ENCODE assay signal across 8 cellular contexts in genomic region chrX:18886005-18886343, GRCh38.
DNase-seq lines count a peak whose midpoint lies in the region; ATAC-seq, FAIRE-seq and TF ChIP-seq lines count a peak whose summit lies in the region.

No MANE protein-coding gene starts in this region.

- TF ChIP-seq CTCF in HepG2 (CRISPR knock-in tag; IDR thresholded peaks at IDR 0.05) = no peak
- no peak for TF ChIP-seq CTCF in upper lobe of right lung (IDR thresholded peaks at IDR 0.05)

- peak overlapping the region; percentile 26; the same call in 1 of the 2 replicates for H3K9ac ChIP-seq in HepG2 (ENCODE audit: insufficient read depth, low read depth, low read length)

- WGBS in HepG2 (ENCODE audit: low lambda C conversion rate) = 14% methylated on average over 11 of the region's 12 CpGs

- no peaks in the 10 kb centered on the region for H3K79me2 ChIP-seq in HepG2 (ENCODE audit: insufficient read depth, low read length)

- H3K4me1 ChIP-seq in HepG2 (ENCODE audit: insufficient read depth, low read length) (peaks cover 39% of the 10 kb centered on the region), upper lobe of right lung (peaks cover 19% of the 10 kb centered on the region)

- no peak overlapping the region for H2AFZ ChIP-seq in HepG2 (ENCODE audit: low read length)

- no peaks in the 10 kb centered on the region for H3K27me3 ChIP-seq in HepG2 (ENCODE audit: control insufficient read depth in 1 of 2, insufficient read depth in 2 of 2, low read length in 2 of 2)
- H3K27me3 ChIP-seq in upper lobe of right lung = no peaks in the 10 kb centered on the region

- H4K20me1 ChIP-seq in HepG2 (ENCODE audit: insufficient read depth, low read length) = no peaks in the 10 kb centered on the region

- in situ Hi-C loops in HepG2 (cut with HindIII; ENCODE audit: extremely low pct_ligation_motif_present, low pct_unique_long_range_greater_than_20kb) = loop anchor here (10.0 to 25.0 kb wide), 2 partner anchors 274 to 491 kb away; no protein-coding TSS in a partner anchor

- TF ChIP-seq POLR2A in HepG2 (IDR thresholded peaks at IDR 0.05; ENCODE audit: insufficient read depth in 1 of 2, low read depth in 2 of 2, low read length in 2 of 2) = no peak

- H3K4me3 ChIP-seq in HepG2 (replicated peaks in 1 of 3; ENCODE audit: insufficient read depth in 1 of 3, low read depth in 2 of 3, low read length in 3 of 3) = peak overlapping the region; percentile 22 to 59 (median 23); a peak in 5 of 6 replicates
- H3K4me3 ChIP-seq in upper lobe of right lung = peak overlapping the region; percentile 45

- intact Hi-C loops in HepG2 (cut with micrococcal nuclease; ENCODE audit: unreplicated experiment) (loop anchor here (5.0 kb wide), 2 partner anchors 209 to 494 kb away; no protein-coding TSS in a partner anchor), upper lobe of right lung (cut with DNase I) (no loop called here)

- H3K36me3 Mint-ChIP-seq in activated naive CD4-positive, alpha-beta T cell treated with anti-CD3 and anti-CD28 coated beads, Interleukin-2, amount 10 ng/mL, durations not matched to agents 7 days and 5 days = no peaks in the 10 kb centered on the region

- H3K4me3 Mint-ChIP-seq in activated naive CD4-positive, alpha-beta T cell treated with anti-CD3 and anti-CD28 coated beads, Interleukin-2, amount 10 ng/mL, durations not matched to agents 7 days and 5 days = peak overlapping the region; percentile 70

- no peaks in the 10 kb centered on the region for H3K9me3 Mint-ChIP-seq in activated naive CD4-positive, alpha-beta T cell treated with anti-CD3 and anti-CD28 coated beads, Interleukin-2, amount 10 ng/mL, durations not matched to agents 7 days and 5 days

- no peak for TF ChIP-seq RAD21 in HepG2 (CRISPR knock-in tag; IDR thresholded peaks at IDR 0.05)

- no peaks in the 10 kb centered on the region for H3K27me3 Mint-ChIP-seq in activated naive CD4-positive, alpha-beta T cell treated with anti-CD3 and anti-CD28 coated beads, Interleukin-2, amount 10 ng/mL, durations not matched to agents 7 days and 5 days

- H3K27ac ChIP-seq in HepG2 (ENCODE audit: extremely low read length, insufficient read depth, low read length) (no peak overlapping the region), upper lobe of right lung (peak overlapping the region; percentile 82)

- H3K27ac Mint-ChIP-seq in activated naive CD4-positive, alpha-beta T cell treated with anti-CD3 and anti-CD28 coated beads, Interleukin-2, amount 10 ng/mL, durations not matched to agents 7 days and 5 days = peak overlapping the region; percentile 83

- H3K9me3 ChIP-seq in HepG2 (ENCODE audit: low read length) (no peaks in the 10 kb centered on the region), upper lobe of right lung (no peaks in the 10 kb centered on the region)

- POLR2A ChIA-PET in HepG2 (lab: Yijun Ruan, JAX) = no interaction called here

- BruUV-seq in HepG2 (replicated peaks; lab: Mats Ljungman, UMichigan) = no TSS peak

- H3K36me3 ChIP-seq in HepG2 (replicated peaks in 1 of 2; ENCODE audit: control insufficient read depth in 1 of 2, insufficient read depth in 2 of 2, low read length in 2 of 2) (no peaks in the 10 kb centered on the region), upper lobe of right lung (no peaks in the 10 kb centered on the region)

- H3K4me1 Mint-ChIP-seq in activated naive CD4-positive, alpha-beta T cell treated with anti-CD3 and anti-CD28 coated beads, Interleukin-2, amount 10 ng/mL, durations not matched to agents 7 days and 5 days = peaks cover 32% of the 10 kb centered on the region

- H3K4me2 ChIP-seq in HepG2 (ENCODE audit: low read depth, low read length) = peak overlapping the region; percentile 81

- ATAC-seq in HG03045 (IDR thresholded peaks at IDR 0.05; ENCODE audit: unreplicated experiment) (peak; percentile 29), HepG2 (peak; percentile 2; the same call in 2 of the 3 replicates), upper lobe of right lung (no peak)

- DNase-seq in activated CD8-positive, alpha-beta memory T cell treated with anti-CD3 and anti-CD28 coated beads for 24 hours = peak; percentile 70
- DNase-seq in activated CD8-positive, alpha-beta memory T cell treated with anti-CD3 and anti-CD28 coated beads, Interleukin-2, amount 50 U/mL, for 48 hours = no peak
- peak; percentile 28 for DNase-seq in activated naive CD4-positive, alpha-beta T cell treated with anti-CD3 and anti-CD28 coated beads, Interleukin-2, amount 10 ng/mL, durations not matched to agents 7 days and 5 days
- DNase-seq in HepG2 (ENCODE audit: low spot score) (no peak), upper lobe of right lung (no peak), RCC 7860 (ENCODE audit: low spot score) (no peak), COLO829 (ENCODE audit: low spot score) (no peak)

- TF ChIP-seq EP300 in HepG2 (IDR thresholded peaks at IDR 0.05; ENCODE audit: low read depth in 2 of 2, low read length in 2 of 2) = no peak
- TF ChIP-seq EP300 in HepG2 (CRISPR knock-in tag; IDR thresholded peaks at IDR 0.05; ENCODE audit: borderline replicate concordance) = no peak

- no peak for FAIRE-seq in HepG2 (lab: Jason Lieb, UNC)
- FAIRE-seq in RCC 7860 (lab: Jason Lieb, UNC) = no peak

- CTCF ChIA-PET in activated naive CD4-positive, alpha-beta T cell treated with anti-CD3 and anti-CD28 coated beads, Interleukin-2, amount 10 ng/mL, durations not matched to agents 7 days and 5 days (lab: Charles Lee) = no interaction called here
- CTCF ChIA-PET in HepG2 (lab: Yijun Ruan, JAX; ENCODE audit: low intra/inter-chr PET ratio, low total read pairs) = no interaction called here

TF ChIP-seq in HepG2, 621 proteins besides CTCF, POLR2A, EP300 and RAD21:
- TF ChIP-seq HMGXB3 (CRISPR knock-in tag; IDR thresholded peaks at IDR 0.05; ENCODE audit: borderline replicate concordance) (0 out of 2 replicates have a peak, but pooled peaks have one; percentile 4), ZNF777 (CRISPR knock-in tag; IDR thresholded peaks at IDR 0.05) (no peak)
TF ChIP-seq in HepG2: peak in this region for 1.

Comparison
In these comparisons a context has a peak if more than half of its experiments do, and no peak if none do; other contexts are left out.
1. DNase-seq: peak in activated CD8-positive, alpha-beta memory T cell treated with anti-CD3 and anti-CD28 coated beads for 24 hours (single experiment) and activated naive CD4-positive, alpha-beta T cell treated with anti-CD3 and anti-CD28 coated beads, Interleukin-2, amount 10 ng/mL, durations not matched to agents 7 days and 5 days (single experiment); none in activated CD8-positive, alpha-beta memory T cell treated with anti-CD3 and anti-CD28 coated beads, Interleukin-2, amount 50 U/mL, for 48 hours (single experiment), HepG2 (single experiment), upper lobe of right lung (single experiment), RCC 7860 (single experiment) and COLO829 (single experiment).